ENCODE assay signal across 20 cellular contexts in genomic region chr11:129636926-129637325, GRCh38.
DNase-seq lines count a peak whose midpoint lies in the region; ATAC-seq, FAIRE-seq and TF ChIP-seq lines count a peak whose summit lies in the region.
"Had no signal": no experiment of that assay in that cellular context is flagged by ENCODE, and none has a peak within 500 bp of the region (broad histone marks: within the 10 kb centered on the region; RNA-seq: fewer than 3 reads in every experiment).

No MANE protein-coding gene starts in this region.

- H3K9me3 ChIP-seq in SJCRH30 (replicated peaks): no peaks in the 10 kb centered on the region
- H3K9me3 ChIP-seq: Caco-2, HAP-1, psoas muscle, suprapubic skin had no signal

- H4K5ac ChIP-seq in mesendoderm (ENCODE audit: low read length): no peak overlapping the region

- no peak overlapping the region for H2BK5ac ChIP-seq in mesendoderm (ENCODE audit: low read length)

- H3K27ac ChIP-seq in SJCRH30: peak overlapping the region; percentile 18; the same call in 1 of the 2 replicates
- peak overlapping the region; percentile 98 for H3K27ac ChIP-seq in foreskin keratinocyte
- no peak overlapping the region for H3K27ac ChIP-seq in mesendoderm (ENCODE audit: low read depth, low read length)
- H3K27ac ChIP-seq: 22Rv1, psoas muscle, suprapubic skin had no signal

- H3K23ac ChIP-seq in mesendoderm (ENCODE audit: low read length): no peak overlapping the region

- no peak overlapping the region for H2BK120ac ChIP-seq in mesendoderm (ENCODE audit: low read depth, low read length)

- H3K27me3 ChIP-seq in SJCRH30: no peaks in the 10 kb centered on the region
- no peaks in the 10 kb centered on the region for H3K27me3 ChIP-seq in foreskin keratinocyte
- no peaks in the 10 kb centered on the region for H3K27me3 ChIP-seq in mesendoderm (ENCODE audit: insufficient read depth, low read length, poor library complexity)
- H3K27me3 ChIP-seq: suprapubic skin had no signal

- H3K4me3 ChIP-seq in SJCRH30 (no peak overlapping the region), mesendoderm (ENCODE audit: low read length) (no peak overlapping the region)
- H3K4me3 ChIP-seq: HAP-1, psoas muscle, suprapubic skin had no signal

- intact Hi-C loops in Right ventricle myocardium superior (cut with DNase I): no loop called here

- H2BK15ac ChIP-seq in mesendoderm (replicated peaks; ENCODE audit: low read depth): no peak overlapping the region

- ATAC-seq in foreskin keratinocyte: peak; percentile 32
- no peak for ATAC-seq in Right ventricle myocardium superior (ENCODE audit: poor library complexity)
- ATAC-seq: psoas muscle had no signal

- TF ChIP-seq POLR2A in GM12892 (IDR thresholded peaks at IDR 0.05; ENCODE audit: low read depth, low read length) (no peak), GM12891 (IDR thresholded peaks at IDR 0.05; ENCODE audit: low read depth, low read length) (no peak)

- no peak overlapping the region for H2AK5ac ChIP-seq in mesendoderm (ENCODE audit: low read length)

- no peak overlapping the region for H3K56ac ChIP-seq in mesendoderm (ENCODE audit: low read length)

- H3K18ac ChIP-seq in mesendoderm (ENCODE audit: low read length): no peak overlapping the region

- no peaks in the 10 kb centered on the region for H3K79me1 ChIP-seq in mesendoderm (ENCODE audit: low read length)

- H3K36me3 ChIP-seq in SJCRH30 (no peaks in the 10 kb centered on the region), mesendoderm (ENCODE audit: control insufficient read depth, insufficient read depth, low read length) (no peaks in the 10 kb centered on the region)
- H3K36me3 ChIP-seq: HAP-1, suprapubic skin had no signal

- TF ChIP-seq CTCF in foreskin keratinocyte (conservative IDR thresholded peaks at IDR 0.05): no peak

- no peak overlapping the region for H4K8ac ChIP-seq in mesendoderm (ENCODE audit: low read depth, low read length)

- no peak overlapping the region for H3K9ac ChIP-seq in mesendoderm (ENCODE audit: low read length)

- no peak overlapping the region for H3K4me2 ChIP-seq in mesendoderm (ENCODE audit: low read length)

- WGBS in mesendoderm (ENCODE audit: extremely low coverage, insufficient coverage, low lambda C conversion rate): no CpG with 5 or more reads among the region's 6 CpGs

- no peaks in the 10 kb centered on the region; the same call in 1 of the 2 replicates for H3K4me1 ChIP-seq in SJCRH30
- peaks cover 50% of the 10 kb centered on the region for H3K4me1 ChIP-seq in foreskin keratinocyte
- no peaks in the 10 kb centered on the region for H3K4me1 ChIP-seq in mesendoderm (ENCODE audit: control insufficient read depth, low read depth, low read length)
- H3K4me1 ChIP-seq: Caco-2, HAP-1, psoas muscle had no signal

- no peak overlapping the region for H3K4ac ChIP-seq in mesendoderm (ENCODE audit: low read depth, low read length)

- DNase-seq in DMS 273 (lab: John Stamatoyannopoulos, UW; ENCODE audit: unreplicated experiment) (peak; percentile 50), DMS 273 treated with DMSO at 0.1 percent for 48 hours (lab: John Stamatoyannopoulos, UW) (no peak), GM12892 (ENCODE audit: insufficient read length) (no peak), SJCRH30 (peak in 1 of 2 experiments; percentile 32), foreskin keratinocyte (peak; percentile 81 to 83), GM12891 (ENCODE audit: insufficient read length, low spot score) (no peak), mesendoderm (no peak), Right ventricle myocardium superior (no peak)
- DNase-seq: activated CD4-positive, alpha-beta T cell treated with anti-CD3 and anti-CD28 coated beads, Interleukin-2, amount 10 ng/mL, durations not matched to agents 7 days and 5 days; Caco-2; central memory CD4-positive, alpha-beta T cell; KBM-7; NCI-H2081; NCI-H510A treated with DMSO at 0.1 percent for 48 hours; psoas muscle; stimulated activated CD8-positive, alpha-beta memory T cell treated with anti-CD3 and anti-CD28 coated beads, Interleukin-4, amount 100 ng/mL, for 48 hours had no signal

- H3K79me2 ChIP-seq in mesendoderm (ENCODE audit: control insufficient read depth, insufficient read depth, low read length): no peaks in the 10 kb centered on the region

- peak; percentile 27 for FAIRE-seq in GM12892 (lab: Jason Lieb, UNC)
- FAIRE-seq in GM12891 (lab: Jason Lieb, UNC): no peak
- FAIRE-seq: islet of Langerhans had no signal

TF ChIP-seq in GM12891, 5 proteins besides CTCF, POLR2A, EP300 and RAD21:
- no peak for TF ChIP-seq TAF1 (IDR thresholded peaks at IDR 0.05; ENCODE audit: low read depth, low read length)
- TF ChIP-seq SPI1 (IDR thresholded peaks at IDR 0.05; ENCODE audit: low read depth, low read length): no peak
- no peak for TF ChIP-seq POU2F2 (IDR thresholded peaks at IDR 0.05; ENCODE audit: low read depth, low read length)
- no peak for TF ChIP-seq POLR2AphosphoS5 (IDR thresholded peaks at IDR 0.05; ENCODE audit: low read depth, low read length)
- TF ChIP-seq PAX5 (IDR thresholded peaks at IDR 0.05; ENCODE audit: insufficient read depth, low read length, severe bottlenecking): no peak
TF ChIP-seq in GM12891: peak in this region for 0.

Comparison
In these comparisons a context has a peak if more than half of its experiments do, and no peak if none do; other contexts are left out.
1. DNase-seq: peak in DMS 273 (single experiment) and foreskin keratinocyte (2 of 2); none in DMS 273 treated with DMSO at 0.1 percent for 48 hours (single experiment), GM12892 (single experiment), GM12891 (single experiment), mesendoderm (single experiment) and Right ventricle myocardium superior (single experiment).